Comparison of ENCODE assay signal across 8 cellular contexts in the genomic region with DNA sequence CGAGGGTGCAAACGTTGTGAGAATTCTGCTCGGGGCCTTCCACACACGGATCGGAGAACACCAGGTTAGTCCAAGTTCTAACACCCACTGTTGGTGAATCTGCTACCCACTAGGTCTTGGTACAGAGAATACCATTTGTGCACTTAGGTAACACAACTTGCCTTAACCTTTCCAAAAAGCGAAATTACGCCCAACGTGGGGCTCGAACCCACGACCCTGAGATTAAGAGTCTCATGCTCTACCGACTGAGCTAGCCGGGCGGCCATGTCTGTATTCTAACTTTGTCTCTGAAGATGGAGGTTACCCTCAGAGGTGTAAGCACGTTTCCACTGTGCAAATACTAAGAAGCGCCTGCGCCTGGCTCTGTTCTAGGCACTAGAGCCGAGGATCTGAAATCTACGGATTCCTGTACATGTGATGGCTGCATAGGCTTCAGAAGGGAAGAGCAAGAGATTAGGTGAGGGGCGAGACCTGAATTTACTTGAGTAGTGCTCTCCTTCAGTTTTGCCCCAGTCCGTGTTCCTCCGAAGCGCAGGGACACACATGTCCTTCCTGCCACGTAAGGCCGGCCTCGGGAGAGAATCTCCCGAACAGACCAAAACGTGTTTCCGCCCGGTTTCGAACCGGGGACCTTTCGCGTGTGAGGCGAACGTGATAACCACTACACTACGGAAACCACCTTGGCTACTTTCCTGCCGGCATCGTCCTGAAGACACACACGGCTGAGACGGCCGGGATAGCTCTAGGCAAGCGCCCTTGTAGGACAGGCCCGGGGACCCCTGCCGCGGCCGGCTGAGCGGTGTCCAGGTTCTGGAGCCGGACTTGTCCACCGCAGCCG. TPM values are rescaled to one million over a fixed set of nuclear protein-coding genes. Genes with fewer than 3 reads are reported as not detected.
DNase-seq lines count a peak whose midpoint lies in the region; ATAC-seq and TF ChIP-seq lines count a peak whose summit lies in the region.

No MANE protein-coding gene starts in this region.

- no peak for TF ChIP-seq CTCF in left lung (IDR thresholded peaks at IDR 0.05)

- ATAC-seq in GM18858 (IDR thresholded peaks at IDR 0.05; ENCODE audit: unreplicated experiment) = peak; percentile 23
- ATAC-seq in HG03103 (IDR thresholded peaks at IDR 0.05; ENCODE audit: low read depth, unreplicated experiment) = peak; percentile 19
- peak; percentile 63 for ATAC-seq in left lung

- peaks cover 0 to 4% of the 10 kb centered on the region in 2 donors for H3K36me3 ChIP-seq in left lung

- peaks cover 0 to 10% of the 10 kb centered on the region in 2 donors for H3K27me3 ChIP-seq in left lung

- peak overlapping the region; percentile 74 to 78 for H3K4me3 ChIP-seq in left lung

- peak; percentile 86 for DNase-seq in T-helper 22 cell (ENCODE audit: low read depth)
- DNase-seq in cerebellar cortex (ENCODE audit: low spot score) = peak; percentile 95
- DNase-seq in left lung = peak; percentile 91 to 92
- peak; percentile 95 for DNase-seq in stimulated activated CD4-positive, alpha-beta T cell treated with anti-CD3 and anti-CD28 coated beads, Interleukin-4, amount 100 ng/mL, for 1 hour
- DNase-seq in NCI-H1694 (lab: John Stamatoyannopoulos, UW) = no peak
- DNase-seq in NCI-H2081 (lab: John Stamatoyannopoulos, UW) = no peak

- H3K27ac ChIP-seq in left lung = peak overlapping the region; percentile 97 to 100

- no peaks in the 10 kb centered on the region for H3K9me3 ChIP-seq in left lung

- intact Hi-C loops in left lung (cut with DNase I) = no loop called here

- H3K4me1 ChIP-seq in left lung = peaks cover 4 to 52% of the 10 kb centered on the region in 2 donors

RNA-seq across cellular contexts. Expression of gene TRIM41, which starts 1.1 kb away (rescaled TPM):
- 10 to 100 TPM; 24.2 to 24.5 TPM for total RNA-seq in left lung

RNA-seq across cellular contexts. Expression of gene TRIM7, which starts 17.0 kb away (rescaled TPM):
- 1 to 10 TPM; 4.3 to 5.7 TPM for total RNA-seq in left lung

RNA-seq across cellular contexts. Expression of gene RACK1, which starts 21.7 kb away (rescaled TPM):
- 1,000 to 10,000 TPM; 1,244 to 1,308 TPM for total RNA-seq in left lung

RNA-seq across cellular contexts. Expression of gene TRIM52, which starts 38.9 kb away (rescaled TPM):
- 10 to 100 TPM; 12.4 to 12.9 TPM for total RNA-seq in left lung

Comparison
In these comparisons a context has a peak if more than half of its experiments do, and no peak if none do; other contexts are left out.
1. DNase-seq: peak in T-helper 22 cell (single experiment), cerebellar cortex (single experiment), left lung (2 of 2) and stimulated activated CD4-positive, alpha-beta T cell treated with anti-CD3 and anti-CD28 coated beads, Interleukin-4, amount 100 ng/mL, for 1 hour (single experiment); none in NCI-H1694 (single experiment) and NCI-H2081 (0 of 2).
2. Peak in every context shown above with its lines, with median percentiles within 50 percentile points of each other: ATAC-seq.